In genomic region chr9:125755340-125755739, GRCh38 we compare ENCODE assay signal across 21 cellular contexts. TPM values are rescaled to one million over a fixed set of nuclear protein-coding genes. Genes with fewer than 3 reads are reported as not detected.
DNase-seq lines count a peak whose midpoint lies in the region; ATAC-seq and TF ChIP-seq lines count a peak whose summit lies in the region.
"Had no signal": no experiment of that assay in that cellular context is flagged by ENCODE, and none has a peak within 500 bp of the region (broad histone marks: within the 10 kb centered on the region; RNA-seq: fewer than 3 reads in every experiment).

No MANE protein-coding gene starts in this region.

- H3F3A ChIP-seq in neural progenitor cell (ENCODE audit: low read depth): peaks cover 74% of the 10 kb centered on the region

- peak overlapping the region; percentile 79 for H3K4me2 ChIP-seq in neural progenitor cell
- H3K4me2 ChIP-seq: PC-9 had no signal

- H3K9me3 ChIP-seq in neural progenitor cell (ENCODE audit: low read depth): no peaks in the 10 kb centered on the region
- H3K9me3 ChIP-seq: BE2C, breast epithelium, testis had no signal

- peaks cover 5% of the 10 kb centered on the region for H3K27me3 Mint-ChIP-seq in brain
- H3K27me3 Mint-ChIP-seq in neural progenitor cell (ENCODE audit: insufficient read depth, low read depth): no peaks in the 10 kb centered on the region
- H3K27me3 Mint-ChIP-seq: activated CD4-positive, alpha-beta memory T cell treated with anti-CD3 and anti-CD28 coated beads, Interleukin-2, amount 10 ng/mL, durations not matched to agents 7 days and 5 days; activated naive CD8-positive, alpha-beta T cell had no signal

- peaks cover 100% of the 10 kb centered on the region for H4K20me1 ChIP-seq in neural progenitor cell (ENCODE audit: low read depth)

- H3K4me1 Mint-ChIP-seq in brain (peaks cover 95% of the 10 kb centered on the region), neural progenitor cell (peaks cover 83% of the 10 kb centered on the region)

- ATAC-seq in GM18519 (IDR thresholded peaks at IDR 0.05; ENCODE audit: low FRiP score, unreplicated experiment): no peak
- ATAC-seq: activated T-cell treated with anti-CD3 and anti-CD28 coated beads, Interleukin-2, amount 50 U/mL, for 4 hours had no signal

- CTCF ChIA-PET in HEK293T (lab: Yijun Ruan, JAX): no interaction called here

- no peak overlapping the region for H3K27ac ChIP-seq in neural progenitor cell
- H3K27ac ChIP-seq: breast epithelium, PC-9, testis had no signal

- no peak overlapping the region for H3K4me3 ChIP-seq in neural progenitor cell
- H3K4me3 ChIP-seq: breast epithelium, PC-9, testis had no signal

- no peak overlapping the region for H3K9ac ChIP-seq in neural progenitor cell

- H3K4me3 Mint-ChIP-seq in brain (peak overlapping the region in 4 of 5 experiments; percentile 28 to 72 (median 47)), neural progenitor cell (peak overlapping the region; percentile 30)
- H3K4me3 Mint-ChIP-seq: activated CD4-positive, alpha-beta memory T cell treated with anti-CD3 and anti-CD28 coated beads, Interleukin-2, amount 10 ng/mL, durations not matched to agents 7 days and 5 days; activated naive CD8-positive, alpha-beta T cell; activated T-cell treated with anti-CD3 and anti-CD28 coated beads, Interleukin-2, amount 50 U/mL, for 4 hours had no signal

- no peaks in the 10 kb centered on the region for H3K36me3 ChIP-seq in neural progenitor cell
- H3K36me3 ChIP-seq: breast epithelium had no signal

- H3K4me1 ChIP-seq in neural progenitor cell: peaks cover 99% of the 10 kb centered on the region
- H3K4me1 ChIP-seq: breast epithelium had no signal

- H3K27ac Mint-ChIP-seq in brain (peak overlapping the region in 3 of 5 experiments; percentile 10 to 75 (median 75)), neural progenitor cell (no peak overlapping the region)
- H3K27ac Mint-ChIP-seq: activated CD4-positive, alpha-beta memory T cell treated with anti-CD3 and anti-CD28 coated beads, Interleukin-2, amount 10 ng/mL, durations not matched to agents 7 days and 5 days; activated naive CD8-positive, alpha-beta T cell had no signal

- TF ChIP-seq CTCF in brain (conservative IDR thresholded peaks at IDR 0.05) (no peak), neural progenitor cell (IDR thresholded peaks at IDR 0.05) (no peak)

- H3K79me2 ChIP-seq in neural progenitor cell (ENCODE audit: low read depth): peaks cover 96% of the 10 kb centered on the region

- H3K36me3 Mint-ChIP-seq in brain (peaks cover 14% of the 10 kb centered on the region), neural progenitor cell (peaks cover 2% of the 10 kb centered on the region)

- H3K9me3 Mint-ChIP-seq in brain: no peaks in the 10 kb centered on the region
- no peaks in the 10 kb centered on the region for H3K9me3 Mint-ChIP-seq in neural progenitor cell
- H3K9me3 Mint-ChIP-seq: activated CD4-positive, alpha-beta memory T cell treated with anti-CD3 and anti-CD28 coated beads, Interleukin-2, amount 10 ng/mL, durations not matched to agents 7 days and 5 days; activated T-cell treated with anti-CD3 and anti-CD28 coated beads, Interleukin-2, amount 50 U/mL, for 4 hours had no signal

- H2AFZ ChIP-seq in neural progenitor cell (replicated peaks): no peak overlapping the region
- H2AFZ ChIP-seq: PC-9 had no signal

- DNase-seq in HEK293T (ENCODE audit: extremely low spot score): no peak
- DNase-seq in NCI-H1105 treated with DMSO at 0.1 percent for 48 hours (lab: John Stamatoyannopoulos, UW): peak; percentile 71
- DNase-seq in neural progenitor cell (ENCODE audit: low spot score): peak; percentile 52
- DNase-seq in NCI-H2196 (lab: John Stamatoyannopoulos, UW; ENCODE audit: unreplicated experiment): no peak
- no peak for DNase-seq in NCI-H1930 (lab: John Stamatoyannopoulos, UW)
- DNase-seq: activated CD4-positive, alpha-beta memory T cell treated with anti-CD3 and anti-CD28 coated beads, Interleukin-2, amount 10 ng/mL, durations not matched to agents 7 days and 5 days; activated T-cell treated with anti-CD3 and anti-CD28 coated beads, Interleukin-2, amount 50 U/mL, for 4 hours; BE2C; Calu3; dermis blood vessel endothelial cell; head of caudate nucleus; kidney; NCI-H1092 treated with DMSO at 0.1 percent for 48 hours; NCI-H446; PC-9; stimulated activated CD4-positive, alpha-beta T cell treated with anti-CD3 and anti-CD28 coated beads, Interleukin-4, amount 100 ng/mL, for 4 hours; testis had no signal

- POLR2A ChIA-PET in HEK293T (lab: Yijun Ruan, JAX): no interaction called here

- no peaks in the 10 kb centered on the region for H3K27me3 ChIP-seq in neural progenitor cell
- H3K27me3 ChIP-seq: BE2C, breast epithelium, testis had no signal

TF ChIP-seq in HEK293T, 16 proteins besides CTCF, POLR2A, EP300 and RAD21:
- TF ChIP-seq ZNF384 (IDR thresholded peaks at IDR 0.05) (peak; percentile 73), TARDBP (IDR thresholded peaks at IDR 0.05) (no peak), PKNOX1 (IDR thresholded peaks at IDR 0.05) (peak; percentile 74)

RNA-seq across cellular contexts. Expression of gene PBX3, which starts 8.2 kb away (rescaled TPM):
- polyA plus RNA-seq in brain (ENCODE audit: insufficient read depth, low read depth, low replicate concordance): 13.1 TPM
- total RNA-seq in neural progenitor cell (ENCODE audit: low replicate concordance): 71.7 and 99.5 TPM in 2 replicates

RNA-seq across cellular contexts. Expression of gene MAPKAP1, which starts 48.3 kb away (rescaled TPM):
- 87.1 TPM for polyA plus RNA-seq in brain (ENCODE audit: insufficient read depth, low read depth, low replicate concordance)
- 53.9 and 56.6 TPM in 2 replicates for total RNA-seq in neural progenitor cell (ENCODE audit: low replicate concordance)

Comparison
In these comparisons a context has a peak if more than half of its experiments do, and no peak if none do; other contexts are left out.
1. DNase-seq: peak in NCI-H1105 treated with DMSO at 0.1 percent for 48 hours (single experiment) and neural progenitor cell (single experiment); none in HEK293T (single experiment), NCI-H2196 (single experiment) and NCI-H1930 (0 of 2).